In the genomic region with DNA sequence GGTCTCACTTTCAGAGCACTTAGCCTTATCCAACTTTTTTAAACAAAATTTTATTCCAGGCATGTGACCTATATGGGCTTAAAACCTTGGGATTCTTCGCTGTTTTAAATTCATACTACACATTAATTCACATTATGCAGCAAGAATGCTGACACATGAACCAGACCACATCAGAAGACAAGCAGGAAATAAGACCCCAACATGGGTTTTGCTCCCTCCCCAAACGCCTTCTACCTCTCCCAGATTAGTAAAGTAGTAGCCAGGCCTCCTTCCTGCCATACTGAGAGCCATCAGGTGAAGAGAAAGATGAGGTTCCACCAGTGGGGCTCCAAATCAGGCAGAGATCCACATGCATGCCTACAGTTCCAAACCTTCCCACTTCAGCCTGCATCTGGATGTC, we compare ENCODE assay signal across 15 cellular contexts. TPM values are rescaled to one million over a fixed set of nuclear protein-coding genes. Genes with fewer than 3 reads are reported as not detected.
DNase-seq lines count a peak whose midpoint lies in the region; ATAC-seq, FAIRE-seq and TF ChIP-seq lines count a peak whose summit lies in the region.
"Had no signal": no experiment of that assay in that cellular context is flagged by ENCODE, and none has a peak within 500 bp of the region (broad histone marks: within the 10 kb centered on the region; RNA-seq: fewer than 3 reads in every experiment).

No MANE protein-coding gene starts in this region.

- no TSS peak for BruUV-seq in HepG2 (replicated peaks; lab: Mats Ljungman, UMichigan)

- H3K9ac ChIP-seq in DND-41 (ENCODE audit: low read depth, low read length), result no peak overlapping the region
- no peak overlapping the region for H3K9ac ChIP-seq in HepG2 (ENCODE audit: insufficient read depth, low read depth, low read length)

- POLR2A ChIA-PET in RWPE1 (lab: Yijun Ruan, JAX; ENCODE audit: low non-redundant PET), result no interaction called here
- POLR2A ChIA-PET in HepG2 (lab: Yijun Ruan, JAX), result no interaction called here

- H3K27me3 ChIP-seq in DND-41 (ENCODE audit: insufficient read depth, low read length, poor library complexity) (peaks cover 11% of the 10 kb centered on the region), hepatocyte (no peaks in the 10 kb centered on the region), HepG2 (ENCODE audit: control insufficient read depth in 1 of 2, insufficient read depth in 2 of 2, low read length in 2 of 2) (peaks cover 3 to 27% of the 10 kb centered on the region in 2 experiments; a peak in 4 of 5 replicates)

- CTCF ChIA-PET in RWPE1 (lab: Yijun Ruan, JAX) (no interaction called here), HepG2 (lab: Yijun Ruan, JAX; ENCODE audit: low intra/inter-chr PET ratio, low total read pairs) (no interaction called here)

- H3K4me1 ChIP-seq in DND-41 (ENCODE audit: insufficient read depth, low read length) (peaks cover 23% of the 10 kb centered on the region), hepatocyte (ENCODE audit: insufficient read depth) (peaks cover 26% of the 10 kb centered on the region), HepG2 (ENCODE audit: insufficient read depth, low read length) (peaks cover 8% of the 10 kb centered on the region)

- no peaks in the 10 kb centered on the region for H3K79me2 ChIP-seq in DND-41 (ENCODE audit: insufficient read depth, low read length)
- H3K79me2 ChIP-seq in hepatocyte, result peaks cover 61% of the 10 kb centered on the region
- no peaks in the 10 kb centered on the region for H3K79me2 ChIP-seq in HepG2 (ENCODE audit: insufficient read depth, low read length)

- H3K27ac ChIP-seq in DND-41 (ENCODE audit: low read length), result no peak overlapping the region
- H3K27ac ChIP-seq in hepatocyte, result no peak overlapping the region
- no peak overlapping the region for H3K27ac ChIP-seq in RWPE1
- no peak overlapping the region for H3K27ac ChIP-seq in HepG2 (ENCODE audit: extremely low read length, insufficient read depth, low read length)
- H3K27ac ChIP-seq: C4-2B had no signal

- peak overlapping the region; percentile 1 to 95 (median 89) for H3K27ac Mint-ChIP-seq in brain
- no peak overlapping the region for H3K27ac Mint-ChIP-seq in stimulated activated memory B cell treated with anti-CD40 and anti-IgM and Interleukin-4, amounts not matched to agents 10 μg/mL and 1 μg/mL and 100 μg/mL, for 72 hours
- H3K27ac Mint-ChIP-seq: CD4-positive, alpha-beta memory T cell had no signal

- peaks cover 34% of the 10 kb centered on the region for H3K36me3 Mint-ChIP-seq in brain
- H3K36me3 Mint-ChIP-seq in stimulated activated memory B cell treated with anti-CD40 and anti-IgM and Interleukin-4, amounts not matched to agents 10 μg/mL and 1 μg/mL and 100 μg/mL, for 72 hours, result peaks cover 22% of the 10 kb centered on the region
- H3K36me3 Mint-ChIP-seq: CD4-positive, alpha-beta memory T cell had no signal

- peaks cover 11% of the 10 kb centered on the region for H3K27me3 Mint-ChIP-seq in brain
- peaks cover 43% of the 10 kb centered on the region for H3K27me3 Mint-ChIP-seq in stimulated activated memory B cell treated with anti-CD40 and anti-IgM and Interleukin-4, amounts not matched to agents 10 μg/mL and 1 μg/mL and 100 μg/mL, for 72 hours

- intact Hi-C loops in HepG2 (cut with micrococcal nuclease; ENCODE audit: unreplicated experiment), result no loop called here

- H3K4me1 Mint-ChIP-seq in brain, result peaks cover 68% of the 10 kb centered on the region
- H3K4me1 Mint-ChIP-seq in stimulated activated memory B cell treated with anti-CD40 and anti-IgM and Interleukin-4, amounts not matched to agents 10 μg/mL and 1 μg/mL and 100 μg/mL, for 72 hours, result peaks cover 16% of the 10 kb centered on the region

- no peaks in the 10 kb centered on the region for H4K20me1 ChIP-seq in DND-41 (ENCODE audit: insufficient read depth, low read length)
- H4K20me1 ChIP-seq in hepatocyte (ENCODE audit: insufficient read depth, poor library complexity, severe bottlenecking), result peaks cover 3% of the 10 kb centered on the region
- no peaks in the 10 kb centered on the region for H4K20me1 ChIP-seq in HepG2 (ENCODE audit: insufficient read depth, low read length)

- 94% methylated on average over 2 of the region's 2 CpGs for WGBS in hepatocyte (ENCODE audit: low lambda C conversion rate, missing lambda C conversion rate)
- 12% methylated on average over 2 of the region's 2 CpGs for WGBS in HepG2 (ENCODE audit: low lambda C conversion rate)

- peak overlapping the region; percentile 85 to 96 (median 94) for H3K4me3 Mint-ChIP-seq in brain
- H3K4me3 Mint-ChIP-seq in stimulated activated memory B cell treated with anti-CD40 and anti-IgM and Interleukin-4, amounts not matched to agents 10 μg/mL and 1 μg/mL and 100 μg/mL, for 72 hours, result peak overlapping the region; percentile 13

- TF ChIP-seq CTCF in DND-41 (IDR thresholded peaks at IDR 0.05; ENCODE audit: borderline replicate concordance, extremely low read depth, low read length, poor library complexity, severe bottlenecking), result no peak
- TF ChIP-seq CTCF in brain (conservative IDR thresholded peaks at IDR 0.05), result no peak
- no peak for TF ChIP-seq CTCF in hepatocyte (IDR thresholded peaks at IDR 0.05; ENCODE audit: poor library complexity)
- no peak for TF ChIP-seq CTCF in RWPE1 (conservative IDR thresholded peaks at IDR 0.05; ENCODE audit: low read depth)
- TF ChIP-seq CTCF in HepG2 (CRISPR knock-in tag; IDR thresholded peaks at IDR 0.05), result no peak

- H3K4me3 ChIP-seq in DND-41 (ENCODE audit: low read depth in 1 of 2, low read length in 2 of 2) (no peak overlapping the region), hepatocyte (no peak overlapping the region), HepG2 (replicated peaks in 1 of 3; ENCODE audit: insufficient read depth in 1 of 3, low read depth in 2 of 3, low read length in 3 of 3) (no peak overlapping the region)

- TF ChIP-seq POLR2A in HepG2 (IDR thresholded peaks at IDR 0.05; ENCODE audit: insufficient read depth in 1 of 2, low read depth in 2 of 2, low read length in 2 of 2), result no peak

- FAIRE-seq in HepG2 (lab: Jason Lieb, UNC), result no peak
- FAIRE-seq: G401.6, GM12891 had no signal

- DNase-seq in DND-41 (peak; percentile 67), hepatocyte (ENCODE audit: low spot score) (no peak), RWPE1 (ENCODE audit: low spot score) (no peak), HepG2 (ENCODE audit: low spot score) (no peak), OCI-M2 (lab: John Stamatoyannopoulos, UW; ENCODE audit: unreplicated experiment) (no peak)
- DNase-seq: ACHN; CD4-positive, alpha-beta memory T cell; EL; H7 had no signal

- peaks cover 0 to 5% (median 4%) of the 10 kb centered on the region in 5 experiments for H3K9me3 Mint-ChIP-seq in brain
- H3K9me3 Mint-ChIP-seq in stimulated activated memory B cell treated with anti-CD40 and anti-IgM and Interleukin-4, amounts not matched to agents 10 μg/mL and 1 μg/mL and 100 μg/mL, for 72 hours, result no peaks in the 10 kb centered on the region
- H3K9me3 Mint-ChIP-seq: CD4-positive, alpha-beta memory T cell had no signal

- peak overlapping the region; percentile 27 for H3K4me2 ChIP-seq in DND-41 (ENCODE audit: insufficient read depth, low read length)
- H3K4me2 ChIP-seq in hepatocyte, result peak overlapping the region; percentile 98
- no peak overlapping the region for H3K4me2 ChIP-seq in HepG2 (ENCODE audit: low read depth, low read length)

- TF ChIP-seq EP300 in HepG2 (IDR thresholded peaks at IDR 0.05; ENCODE audit: low read depth in 2 of 2, low read length in 2 of 2), result no peak
- TF ChIP-seq EP300 in HepG2 (CRISPR knock-in tag; IDR thresholded peaks at IDR 0.05; ENCODE audit: borderline replicate concordance), result no peak

- H3K9me3 ChIP-seq in DND-41 (ENCODE audit: insufficient read depth, low read length, severe bottlenecking), result no peaks in the 10 kb centered on the region
- no peaks in the 10 kb centered on the region for H3K9me3 ChIP-seq in hepatocyte (ENCODE audit: low read depth)
- H3K9me3 ChIP-seq in HepG2 (ENCODE audit: low read length), result no peaks in the 10 kb centered on the region

- no peak for TF ChIP-seq RAD21 in HepG2 (CRISPR knock-in tag; IDR thresholded peaks at IDR 0.05)

- H2AFZ ChIP-seq in DND-41 (ENCODE audit: low read depth, low read length) (no peak overlapping the region), hepatocyte (no peak overlapping the region), HepG2 (ENCODE audit: low read length) (no peak overlapping the region)

- ATAC-seq in DND-41 (ENCODE audit: insufficient read depth, low read depth) (peak; percentile 93), HG03342 (IDR thresholded peaks at IDR 0.05; ENCODE audit: unreplicated experiment) (no peak), HepG2 (no peak)
- ATAC-seq in stimulated activated memory B cell treated with anti-CD40 and anti-IgM and Interleukin-4, amounts not matched to agents 10 μg/mL and 1 μg/mL and 100 μg/mL, for 72 hours, result no peak

- no peaks in the 10 kb centered on the region for H3K9me2 ChIP-seq in hepatocyte (replicated peaks; ENCODE audit: insufficient read depth)

- H3K36me3 ChIP-seq in DND-41 (ENCODE audit: insufficient read depth, low read length) (no peaks in the 10 kb centered on the region), hepatocyte (replicated peaks; ENCODE audit: insufficient read depth, low read depth) (no peaks in the 10 kb centered on the region), HepG2 (replicated peaks in 1 of 2; ENCODE audit: control insufficient read depth in 1 of 2, insufficient read depth in 2 of 2, low read length in 2 of 2) (no peaks in the 10 kb centered on the region)

- in situ Hi-C loops in HepG2 (cut with HindIII; ENCODE audit: extremely low pct_ligation_motif_present, low pct_unique_long_range_greater_than_20kb), result no loop called here

RNA-seq across cellular contexts. Expression of a gene that starts 3.7 kb away (rescaled TPM):
- polyA plus RNA-seq in brain (ENCODE audit: insufficient read depth, low read depth, low replicate concordance) (25.4 TPM), hepatocyte (8.8 and 9.3 TPM in 2 replicates), HepG2 (2011; rRNA removed) (0.16 and 0.18 TPM in 2 replicates)
- total RNA-seq in hepatocyte (27.2 and 34.0 TPM in 2 replicates), HepG2 (2016; rRNA removed; fragmentation: Illumina TruSeq; extraction: Trizol) (0.03 and 0.11 TPM in 2 replicates)
- not detected in 2 replicates for total RNA-seq in HepG2 (2016; cell fraction: cytosol; rRNA removed; fragmentation: Illumina TruSeq; extraction: Trizol; ENCODE audit: low read depth)
- 0.04 and 0.13 TPM in 2 replicates for total RNA-seq in HepG2 (2016; cell fraction: insoluble cytoplasmic fraction; rRNA removed; fragmentation: Illumina TruSeq; extraction: Trizol)
- total RNA-seq in HepG2 (2016; cell fraction: membrane; rRNA removed; fragmentation: Illumina TruSeq; extraction: Trizol), result 0.03 TPM in 2 replicates
- 0.12 and 0.19 TPM in 2 replicates for total RNA-seq in HepG2 (2016; cell fraction: nucleus; rRNA removed; fragmentation: Illumina TruSeq; extraction: Trizol)
- polyA plus RNA-seq in HepG2 (2011; cell fraction: cytosol; rRNA removed), result 0.17 and 0.20 TPM in 2 replicates
- 0.12 and 1.2 TPM in 2 replicates for polyA plus RNA-seq in HepG2 (2011; cell fraction: nucleus; rRNA removed)
- 0.92 and 1.3 TPM in 2 replicates for polyA plus RNA-seq in HepG2 (2012)
- polyA plus RNA-seq in HepG2 (2016; cell fraction: cytosol; fragmentation: Illumina TruSeq; extraction: Trizol; ENCODE audit: low read depth), result not detected in 2 replicates
- 0.04 TPM in 1 of 2 replicates, not detected in the other for polyA plus RNA-seq in HepG2 (2016; cell fraction: insoluble cytoplasmic fraction; fragmentation: Illumina TruSeq; extraction: Trizol; ENCODE audit: low read depth)
- not detected in 2 replicates for polyA plus RNA-seq in HepG2 (2016; cell fraction: membrane; fragmentation: Illumina TruSeq; extraction: Trizol; ENCODE audit: low read depth)
- polyA plus RNA-seq in HepG2 (2016; cell fraction: nucleus; fragmentation: Illumina TruSeq; extraction: Trizol; ENCODE audit: insufficient read depth, low read depth), result 0.08 TPM in 1 of 2 replicates, not detected in the other
- 0.56 and 10.7 TPM in 2 replicates for polyA minus RNA-seq in HepG2 (2011; rRNA and poly(A)+ RNA removed; ENCODE audit: low replicate concordance)
- 0.40 and 0.44 TPM in 2 replicates for polyA minus RNA-seq in HepG2 (2011; cell fraction: cytosol; rRNA and poly(A)+ RNA removed)
- 0.12 and 0.13 TPM in 2 replicates for polyA minus RNA-seq in HepG2 (2011; cell fraction: nucleus; rRNA and poly(A)+ RNA removed)
- polyA plus RNA-seq: CD4-positive, alpha-beta memory T cell had no signal
